In genomic region chr3:30600572-30600971, GRCh38 we compare ENCODE assay signal across 14 cellular contexts.
"Had no signal": no experiment of that assay in that cellular context is flagged by ENCODE, and none has a peak within 500 bp of the region (broad histone marks: within the 10 kb centered on the region; RNA-seq: fewer than 3 reads in every experiment).

No MANE protein-coding gene starts in this region.

- H3K27me3 Mint-ChIP-seq: natural killer cell treated with Interleukin-12 subunit alpha and Interleukin-12 subunit beta and Interleukin-15 and Interleukin-18, amount 100 ng/mL, for 72 hours had no signal

- H3K9me3 ChIP-seq: colonic mucosa, heart left ventricle, psoas muscle, right lobe of liver, upper lobe of left lung had no signal

- H3K27ac ChIP-seq: colonic mucosa, heart left ventricle, psoas muscle, right lobe of liver had no signal

- FAIRE-seq: frontal cortex had no signal

- ATAC-seq: activated CD8-positive, alpha-beta T cell treated with anti-CD3 and anti-CD28 coated beads, Interleukin-2, amount 10 ng/mL, durations not matched to agents 7 days and 5 days; heart left ventricle; natural killer cell treated with Interleukin-12 subunit alpha and Interleukin-12 subunit beta and Interleukin-15 and Interleukin-18, amount 100 ng/mL, for 72 hours; psoas muscle; right lobe of liver; stimulated activated effector memory CD8-positive, alpha-beta T cell treated with anti-CD3 and anti-CD28 coated beads, Interleukin-12 subunit alpha, Interleukin-12 subunit beta, amount 100 ng/mL, for 72 hours had no signal

- H3K9me3 Mint-ChIP-seq: natural killer cell treated with Interleukin-12 subunit alpha and Interleukin-12 subunit beta and Interleukin-15 and Interleukin-18, amount 100 ng/mL, for 72 hours; stimulated activated effector memory CD8-positive, alpha-beta T cell treated with anti-CD3 and anti-CD28 coated beads, Interleukin-12 subunit alpha, Interleukin-12 subunit beta, amount 100 ng/mL, for 72 hours had no signal

- H3K27ac Mint-ChIP-seq: activated naive CD4-positive, alpha-beta T cell treated with anti-CD3 and anti-CD28 coated beads for 36 hours; natural killer cell treated with Interleukin-12 subunit alpha and Interleukin-12 subunit beta and Interleukin-15 and Interleukin-18, amount 100 ng/mL, for 72 hours; stimulated activated effector memory CD8-positive, alpha-beta T cell treated with anti-CD3 and anti-CD28 coated beads, Interleukin-12 subunit alpha, Interleukin-12 subunit beta, amount 100 ng/mL, for 72 hours had no signal

- H3K4me3 Mint-ChIP-seq: activated CD8-positive, alpha-beta T cell treated with anti-CD3 and anti-CD28 coated beads, Interleukin-2, amount 10 ng/mL, durations not matched to agents 7 days and 5 days; activated naive CD4-positive, alpha-beta T cell treated with anti-CD3 and anti-CD28 coated beads for 36 hours; natural killer cell treated with Interleukin-12 subunit alpha and Interleukin-12 subunit beta and Interleukin-15 and Interleukin-18, amount 100 ng/mL, for 72 hours; stimulated activated effector memory CD8-positive, alpha-beta T cell treated with anti-CD3 and anti-CD28 coated beads, Interleukin-12 subunit alpha, Interleukin-12 subunit beta, amount 100 ng/mL, for 72 hours had no signal

- H3K4me3 ChIP-seq: colonic mucosa, heart left ventricle, psoas muscle, right lobe of liver, upper lobe of left lung had no signal

- DNase-seq: activated CD4-positive, alpha-beta T cell treated with anti-CD3 and anti-CD28 coated beads for 4 hours; activated CD8-positive, alpha-beta T cell treated with anti-CD3 and anti-CD28 coated beads, Interleukin-2, amount 10 ng/mL, durations not matched to agents 7 days and 5 days; activated naive CD4-positive, alpha-beta T cell treated with anti-CD3 and anti-CD28 coated beads for 36 hours; caudate nucleus; colonic mucosa; effector CD8-positive, alpha-beta T cell; heart left ventricle; mesenchymal stem cell; psoas muscle; right lobe of liver had no signal

- H3K36me3 ChIP-seq: colonic mucosa, heart left ventricle, right lobe of liver, upper lobe of left lung had no signal

- H3K36me3 Mint-ChIP-seq: natural killer cell treated with Interleukin-12 subunit alpha and Interleukin-12 subunit beta and Interleukin-15 and Interleukin-18, amount 100 ng/mL, for 72 hours; stimulated activated effector memory CD8-positive, alpha-beta T cell treated with anti-CD3 and anti-CD28 coated beads, Interleukin-12 subunit alpha, Interleukin-12 subunit beta, amount 100 ng/mL, for 72 hours had no signal

- H3K27me3 ChIP-seq: colonic mucosa, heart left ventricle, right lobe of liver, upper lobe of left lung had no signal
